ENCODE assay signal across 12 cellular contexts in genomic region chr9:1042466-1042865, GRCh38. TPM values are rescaled to one million over a fixed set of nuclear protein-coding genes. Genes with fewer than 3 reads are reported as not detected.
DNase-seq lines count a peak whose midpoint lies in the region; ATAC-seq and TF ChIP-seq lines count a peak whose summit lies in the region.
"Had no signal": no experiment of that assay in that cellular context is flagged by ENCODE, and none has a peak within 500 bp of the region (broad histone marks: within the 10 kb centered on the region; RNA-seq: fewer than 3 reads in every experiment).

No MANE protein-coding gene starts in this region.

- TF ChIP-seq CTCF in breast epithelium (IDR thresholded peaks at IDR 0.05) (peak in 1 of 3 donors; percentile 33), MCF 10A (IDR thresholded peaks at IDR 0.05; ENCODE audit: unreplicated experiment) (no peak), testis (IDR thresholded peaks at IDR 0.05) (peak; percentile 68 to 79 (median 74)), Calu3 (IDR thresholded peaks at IDR 0.05; ENCODE audit: unreplicated experiment) (no peak)

- peaks cover 29% of the 10 kb centered on the region for H3K27me3 Mint-ChIP-seq in MCF 10A (ENCODE audit: insufficient read depth, unreplicated experiment)
- peaks cover 19% of the 10 kb centered on the region for H3K27me3 Mint-ChIP-seq in Calu3 (ENCODE audit: unreplicated experiment)

- H3K36me3 Mint-ChIP-seq in MCF 10A (ENCODE audit: insufficient read depth, unreplicated experiment) (no peaks in the 10 kb centered on the region), Calu3 (ENCODE audit: insufficient read depth, unreplicated experiment) (peaks cover 4% of the 10 kb centered on the region)

- no peak for ATAC-seq in HG03175 (IDR thresholded peaks at IDR 0.05; ENCODE audit: unreplicated experiment)

- TF ChIP-seq POLR2A in breast epithelium (IDR thresholded peaks at IDR 0.05) (no peak), testis (IDR thresholded peaks at IDR 0.05) (no peak)

- H3K27ac Mint-ChIP-seq in MCF 10A (ENCODE audit: low read depth, unreplicated experiment) (no peak overlapping the region), Calu3 (ENCODE audit: unreplicated experiment) (no peak overlapping the region)

- WGBS in testis, 2 donors: 0 to 1% methylated on average over 8 to 45 of the region's 45 CpGs

- H3K4me1 ChIP-seq in breast epithelium (peaks cover 0 to 3% of the 10 kb centered on the region in 2 donors), testis (peaks cover 5% of the 10 kb centered on the region)

- peak overlapping the region; percentile 1 to 52 (median 30) for H3K4me3 ChIP-seq in breast epithelium
- peak overlapping the region; percentile 39 to 53 for H3K4me3 ChIP-seq in testis

- H3K9me3 Mint-ChIP-seq in MCF 10A (ENCODE audit: unreplicated experiment) (no peaks in the 10 kb centered on the region), Calu3 (ENCODE audit: low read depth, unreplicated experiment) (no peaks in the 10 kb centered on the region)

- H3K4me3 Mint-ChIP-seq in MCF 10A (ENCODE audit: unreplicated experiment): no peak overlapping the region
- no peak overlapping the region for H3K4me3 Mint-ChIP-seq in Calu3 (ENCODE audit: low read depth, unreplicated experiment)

- H3K4me1 Mint-ChIP-seq in MCF 10A (ENCODE audit: insufficient read depth, unreplicated experiment) (peaks cover 4% of the 10 kb centered on the region), Calu3 (ENCODE audit: low read depth, unreplicated experiment) (peaks cover 4% of the 10 kb centered on the region)

- intact Hi-C loops in breast epithelium (cut with DNase I; ENCODE audit: low total_unique reads) (no loop called here), MCF 10A (cut with micrococcal nuclease) (no loop called here), testis (cut with DNase I; ENCODE audit: low total_unique reads) (no loop called here), Calu3 (cut with micrococcal nuclease; ENCODE audit: unreplicated experiment) (no loop called here)

- no peak overlapping the region for H3K27ac ChIP-seq in breast epithelium
- H3K27ac ChIP-seq in testis: no peak overlapping the region
- H3K27ac ChIP-seq: sigmoid colon had no signal

- DNase-seq in breast epithelium (ENCODE audit: low spot score in 2 of 2) (no peak), MCF 10A (ENCODE audit: unreplicated experiment) (no peak), iPS-NIHi11 (ENCODE audit: low spot score) (peak; percentile 86), testis (peak; percentile 73), Calu3 (no peak), NCI-H510A (lab: John Stamatoyannopoulos, UW) (no peak)
- peak; percentile 41 to 58 for DNase-seq in activated T-cell treated with anti-CD3 and anti-CD28 coated beads, Interleukin-2, amount 50 U/mL, for 48 hours
- DNase-seq: DND-41, RPMI8226, sigmoid colon had no signal

- POLR2A ChIA-PET in MCF 10A (lab: Yijun Ruan, JAX): no interaction called here

- no TSS peak for BruUV-seq in MCF 10A (replicated peaks; lab: Mats Ljungman, UMichigan)
- BruUV-seq in Calu3 (replicated peaks; lab: Mats Ljungman, UMichigan): no TSS peak

- CTCF ChIA-PET in MCF 10A (lab: Yijun Ruan, JAX) (interaction anchor here (0.9 kb wide), 1 partner anchor 577 kb away, joined by 4 read pairs; no protein-coding TSS in a partner anchor), Calu3 (lab: Charles Lee) (no interaction called here)

- peaks cover 0 to 74% of the 10 kb centered on the region in 2 donors for H3K27me3 ChIP-seq in breast epithelium
- no peaks in the 10 kb centered on the region for H3K27me3 ChIP-seq in testis

- H3K9me3 ChIP-seq in breast epithelium (no peaks in the 10 kb centered on the region), testis (no peaks in the 10 kb centered on the region)
- H3K9me3 ChIP-seq: sigmoid colon had no signal

- H3K36me3 ChIP-seq in breast epithelium (no peaks in the 10 kb centered on the region), testis (ENCODE audit: low read depth, missing control alignments) (no peaks in the 10 kb centered on the region)
- H3K36me3 ChIP-seq: sigmoid colon had no signal

RNA-seq across cellular contexts. Expression of gene DMRT2, which starts 7.7 kb away (rescaled TPM):
- total RNA-seq in breast epithelium (10 to 100 TPM in 1 of 3 donors, 1 to 10 TPM in 2; 1.3 to 16.0 (median 5.2) TPM), MCF 10A (2022) (not detected in 2 replicates), testis (1 to 10 TPM; 1.7 to 4.6 TPM), Calu3 (2022) (not detected in 2 replicates)
- 2.1 TPM for polyA plus RNA-seq in testis (ENCODE audit: insufficient read depth, low read depth, low replicate concordance)
- total RNA-seq: frontal cortex had no signal

Comparison
In these comparisons a context has a peak if more than half of its experiments do, and no peak if none do; other contexts are left out.
1. DNase-seq: peak in activated T-cell treated with anti-CD3 and anti-CD28 coated beads, Interleukin-2, amount 50 U/mL, for 48 hours (2 of 2), iPS-NIHi11 (single experiment) and testis (single experiment); none in breast epithelium (0 of 2), MCF 10A (single experiment), Calu3 (single experiment) and NCI-H510A (single experiment).
2. CTCF ChIP-seq: peak in testis (3 of 3); none in MCF 10A (single experiment) and Calu3 (single experiment).